ENCODE assay signal across 10 cellular contexts in the genomic region with DNA sequence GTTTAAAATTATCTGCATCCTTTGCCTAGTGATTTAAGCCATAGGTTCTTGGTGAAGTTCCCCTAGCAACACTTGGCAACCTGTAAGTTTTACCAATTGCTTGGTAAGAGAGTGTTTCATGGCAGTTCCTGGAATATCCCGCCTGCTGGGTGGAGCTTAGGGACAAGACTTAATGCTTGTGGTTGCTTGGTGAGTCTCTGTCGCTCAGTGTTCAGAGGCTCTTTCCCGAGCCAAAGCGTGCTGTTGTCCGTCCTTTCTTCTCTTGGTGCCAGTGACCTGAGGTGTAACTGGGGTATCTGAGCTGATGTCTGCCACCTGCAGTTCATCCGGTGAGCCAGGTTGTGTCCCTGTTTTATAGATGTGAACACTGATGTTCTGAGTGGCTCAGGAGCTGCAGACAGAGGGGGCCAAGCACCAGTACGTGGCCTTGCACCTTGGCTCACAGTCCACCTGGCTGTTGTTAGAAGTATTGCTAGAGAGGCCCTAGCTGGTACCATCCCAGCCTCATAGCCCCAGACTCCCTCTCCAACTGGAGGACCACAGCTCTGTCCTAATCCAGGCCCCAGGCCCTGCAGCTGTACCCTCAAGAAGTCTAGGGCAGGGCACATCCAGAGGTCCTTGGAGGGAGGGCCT. TPM values are rescaled to one million over a fixed set of nuclear protein-coding genes. Genes with fewer than 3 reads are reported as not detected.
DNase-seq lines count a peak whose midpoint lies in the region; ATAC-seq and TF ChIP-seq lines count a peak whose summit lies in the region.
"Had no signal": no experiment of that assay in that cellular context is flagged by ENCODE, and none has a peak within 500 bp of the region (broad histone marks: within the 10 kb centered on the region; RNA-seq: fewer than 3 reads in every experiment).

No MANE protein-coding gene starts in this region.

- 0 out of 2 replicates have a peak overlapping the region, but pooled peaks have one; percentile 0 for H3K9ac ChIP-seq in BLaER1

- H4K20me1 ChIP-seq in BLaER1, result peaks cover 100% of the 10 kb centered on the region

- no peaks in the 10 kb centered on the region for H3K27me3 Mint-ChIP-seq in activated CD4-positive, alpha-beta T cell treated with anti-CD3 and anti-CD28 coated beads, Interleukin-2, amount 10 ng/mL, durations not matched to agents 24 days and 14 days

- no peaks in the 10 kb centered on the region for H3K36me3 Mint-ChIP-seq in activated CD4-positive, alpha-beta T cell treated with anti-CD3 and anti-CD28 coated beads, Interleukin-2, amount 10 ng/mL, durations not matched to agents 24 days and 14 days (ENCODE audit: low read depth)

- H3K4me2 ChIP-seq in BLaER1, result peak overlapping the region; percentile 71

- H3K27me3 ChIP-seq in BLaER1 (no peaks in the 10 kb centered on the region), kidney epithelial cell (ENCODE audit: control insufficient read depth, insufficient read depth, low read length) (no peaks in the 10 kb centered on the region), HAP-1 (ENCODE audit: low read depth) (no peaks in the 10 kb centered on the region), SJCRH30 (no peaks in the 10 kb centered on the region)
- H3K27me3 ChIP-seq: testis had no signal

- no peaks in the 10 kb centered on the region for H3K9me3 Mint-ChIP-seq in activated CD4-positive, alpha-beta T cell treated with anti-CD3 and anti-CD28 coated beads, Interleukin-2, amount 10 ng/mL, durations not matched to agents 24 days and 14 days

- H3K4me1 ChIP-seq in BLaER1 (peaks cover 82% of the 10 kb centered on the region), HAP-1 (peaks cover 14% of the 10 kb centered on the region), SJCRH30 (no peaks in the 10 kb centered on the region)

- H3K27ac Mint-ChIP-seq in activated CD4-positive, alpha-beta T cell treated with anti-CD3 and anti-CD28 coated beads, Interleukin-2, amount 10 ng/mL, durations not matched to agents 24 days and 14 days, result no peak overlapping the region

- no peak overlapping the region for H3K4me3 ChIP-seq in BLaER1
- no peak overlapping the region for H3K4me3 ChIP-seq in kidney epithelial cell (ENCODE audit: low read depth, low read length)
- no peak overlapping the region for H3K4me3 ChIP-seq in HAP-1
- H3K4me3 ChIP-seq in SJCRH30, result no peak overlapping the region
- H3K4me3 ChIP-seq: testis had no signal

- peaks cover 21% of the 10 kb centered on the region for H3K4me1 Mint-ChIP-seq in activated CD4-positive, alpha-beta T cell treated with anti-CD3 and anti-CD28 coated beads, Interleukin-2, amount 10 ng/mL, durations not matched to agents 24 days and 14 days

- peak; percentile 42 for DNase-seq in activated CD8-positive, alpha-beta memory T cell treated with anti-CD3 and anti-CD28 coated beads, Interleukin-2, amount 50 U/mL, for 48 hours
- DNase-seq in kidney epithelial cell (ENCODE audit: low read depth) (no peak), HAP-1 (ENCODE audit: low spot score in 2 of 2) (no peak), SJCRH30 (no peak)
- DNase-seq in activated CD4-positive, alpha-beta T cell treated with anti-CD3 and anti-CD28 coated beads, Interleukin-2, amount 10 ng/mL, durations not matched to agents 24 days and 14 days, result no peak
- no peak for DNase-seq in activated CD4-positive, CD25-positive, alpha-beta regulatory T cell treated with anti-CD3 and anti-CD28 coated beads, Interleukin-2, amount 50 U/mL, for 72 hours
- DNase-seq: activated T-cell treated with anti-CD3 and anti-CD28 coated beads, Interleukin-2, amount 50 U/mL, for 48 hours; testis had no signal

- TF ChIP-seq CTCF in kidney epithelial cell (IDR thresholded peaks at IDR 0.05; ENCODE audit: insufficient read depth, low read length, poor library complexity, severe bottlenecking), result peak; percentile 29

- ATAC-seq in GM19351 (IDR thresholded peaks at IDR 0.05; ENCODE audit: unreplicated experiment), result peak; percentile 48

- in situ Hi-C loops in HAP-1 (cut with MboI; ENCODE audit: low sequenced_read_pairs), result no loop called here

- H3K9me3 ChIP-seq in BLaER1 (no peaks in the 10 kb centered on the region), HAP-1 (no peaks in the 10 kb centered on the region), SJCRH30 (replicated peaks) (no peaks in the 10 kb centered on the region)
- H3K9me3 ChIP-seq: testis had no signal

- H3K36me3 ChIP-seq in BLaER1 (no peaks in the 10 kb centered on the region), kidney epithelial cell (ENCODE audit: control insufficient read depth, insufficient read depth, low read length) (no peaks in the 10 kb centered on the region), HAP-1 (replicated peaks) (no peaks in the 10 kb centered on the region), SJCRH30 (peaks cover 5% of the 10 kb centered on the region)

- no peak overlapping the region for H3K4me3 Mint-ChIP-seq in activated CD4-positive, alpha-beta T cell treated with anti-CD3 and anti-CD28 coated beads, Interleukin-2, amount 10 ng/mL, durations not matched to agents 24 days and 14 days

- H3K27ac ChIP-seq in BLaER1 (peak overlapping the region; percentile 42; the same call in 1 of the 2 replicates), SJCRH30 (no peak overlapping the region)
- H3K27ac ChIP-seq: testis had no signal

- intact Hi-C loops in activated CD4-positive, alpha-beta T cell treated with anti-CD3 and anti-CD28 coated beads, Interleukin-2, amount 10 ng/mL, durations not matched to agents 24 days and 14 days (cut with micrococcal nuclease), result no loop called here

RNA-seq across cellular contexts. Expression of a gene that starts 16.1 kb away (rescaled TPM):
- total RNA-seq in kidney epithelial cell, result 20.4 and 22.3 TPM in 2 replicates
- total RNA-seq in activated CD4-positive, alpha-beta T cell treated with anti-CD3 and anti-CD28 coated beads, Interleukin-2, amount 10 ng/mL, durations not matched to agents 24 days and 14 days, result 22.4 and 25.0 TPM in 2 replicates
- 31.1 and 32.2 TPM in 2 replicates for total RNA-seq in SJCRH30 (2014; rRNA removed; shearing (Covaris generic))
